Comparison of ENCODE assay signal across 21 cellular contexts in genomic region chr6:165877192-165877591, GRCh38.
DNase-seq lines count a peak whose midpoint lies in the region; ATAC-seq, FAIRE-seq and TF ChIP-seq lines count a peak whose summit lies in the region.
"Had no signal": no experiment of that assay in that cellular context is flagged by ENCODE, and none has a peak within 500 bp of the region (broad histone marks: within the 10 kb centered on the region; RNA-seq: fewer than 3 reads in every experiment).

No MANE protein-coding gene starts in this region.

- intact Hi-C loops in Right ventricle myocardium inferior (cut with DNase I) (loop anchor here (2.0 kb wide), 1 partner anchor 68 kb away; no protein-coding TSS in a partner anchor), cardiac septum (cut with DNase I) (no loop called here), left ventricle myocardium superior (cut with micrococcal nuclease) (no loop called here), transverse colon (cut with DNase I; ENCODE audit: low total_unique reads) (loop anchor here (2.0 kb wide), 1 partner anchor 130 kb away; no protein-coding TSS in a partner anchor)

- TF ChIP-seq CTCF in neural progenitor cell (IDR thresholded peaks at IDR 0.05) (no peak), transverse colon (IDR thresholded peaks at IDR 0.05) (no peak), MM.1S (IDR thresholded peaks at IDR 0.05; ENCODE audit: low read length) (no peak)

- H4K20me1 ChIP-seq in neural progenitor cell (ENCODE audit: low read depth) (no peaks in the 10 kb centered on the region), MM.1S (ENCODE audit: insufficient read depth, low read length) (no peaks in the 10 kb centered on the region)

- H3K4me3 Mint-ChIP-seq in neural progenitor cell, result no peak overlapping the region

- no peaks in the 10 kb centered on the region for H3K36me3 Mint-ChIP-seq in neural progenitor cell

- H3K4me3 ChIP-seq in neural progenitor cell, result no peak overlapping the region
- no peak overlapping the region for H3K4me3 ChIP-seq in transverse colon
- no peak overlapping the region for H3K4me3 ChIP-seq in MM.1S (ENCODE audit: low read length)
- H3K4me3 ChIP-seq: GM23248, HAP-1, K562, SJCRH30 had no signal

- H3K4me1 Mint-ChIP-seq in neural progenitor cell, result peaks cover 6% of the 10 kb centered on the region

- no peak for TF ChIP-seq POLR2A in transverse colon (IDR thresholded peaks at IDR 0.05)

- no peaks in the 10 kb centered on the region for H3K9me2 ChIP-seq in MM.1S (replicated peaks; ENCODE audit: insufficient read depth, low read length)

- no peak overlapping the region for H3K27ac ChIP-seq in neural progenitor cell
- peak overlapping the region; percentile 58 to 84 (median 80) for H3K27ac ChIP-seq in transverse colon
- H3K27ac ChIP-seq in MM.1S (ENCODE audit: low read length), result no peak overlapping the region
- H3K27ac ChIP-seq: 22Rv1, C4-2B, GM23248, SJCRH30 had no signal

- ATAC-seq in Right ventricle myocardium inferior, result peak; percentile 34
- peak; percentile 49 for ATAC-seq in left ventricle myocardium superior
- no peak for ATAC-seq in HG03196 (IDR thresholded peaks at IDR 0.05; ENCODE audit: unreplicated experiment)
- ATAC-seq: K562 had no signal

- H3K27me3 ChIP-seq in neural progenitor cell, result no peaks in the 10 kb centered on the region
- no peaks in the 10 kb centered on the region for H3K27me3 ChIP-seq in transverse colon
- H3K27me3 ChIP-seq in MM.1S (replicated peaks; ENCODE audit: insufficient read depth, low read length), result no peaks in the 10 kb centered on the region

- H3K9me3 Mint-ChIP-seq in neural progenitor cell, result peaks cover 2% of the 10 kb centered on the region

- DNase-seq in Right ventricle myocardium inferior (ENCODE audit: missing footprints) (no peak), cardiac septum (ENCODE audit: low spot score) (no peak), left ventricle myocardium superior (no peak), neural progenitor cell (ENCODE audit: low spot score) (no peak), transverse colon (no peak), frontal cortex (ENCODE audit: low spot score in 2 of 2) (no peak), MM.1S (no peak)
- DNase-seq: AML-193, DND-41, NCI-H1694 treated with DMSO at 0.1 percent for 48 hours, NCI-H510A treated with DMSO at 0.1 percent for 48 hours, NCI-H82, RPMI8226, SJCRH30 had no signal

- H3K4me1 ChIP-seq in neural progenitor cell (peaks cover 4% of the 10 kb centered on the region), transverse colon (peaks cover 0 to 21% (median 3%) of the 10 kb centered on the region in 4 donors), MM.1S (ENCODE audit: low read length) (no peaks in the 10 kb centered on the region)
- H3K4me1 ChIP-seq: HAP-1, SJCRH30 had no signal

- WGBS in transverse colon (ENCODE audit: low coverage in 1 of 2), 2 donors, result 56% methylated on average over 5 of the region's 5 CpGs

- no peak overlapping the region for H3K27ac Mint-ChIP-seq in neural progenitor cell

- H2AFZ ChIP-seq in neural progenitor cell (replicated peaks), result peak overlapping the region; percentile 9
- no peak overlapping the region for H2AFZ ChIP-seq in MM.1S (ENCODE audit: low read length)
- H2AFZ ChIP-seq: GM23248 had no signal

- H3F3A ChIP-seq in neural progenitor cell (ENCODE audit: low read depth), result no peaks in the 10 kb centered on the region
- H3F3A ChIP-seq in MM.1S (ENCODE audit: insufficient read depth, low read length), result no peaks in the 10 kb centered on the region

- H3K9me3 ChIP-seq in neural progenitor cell (ENCODE audit: low read depth), result no peaks in the 10 kb centered on the region
- no peaks in the 10 kb centered on the region for H3K9me3 ChIP-seq in transverse colon
- no peaks in the 10 kb centered on the region for H3K9me3 ChIP-seq in MM.1S (replicated peaks; ENCODE audit: insufficient read depth, low read length)
- H3K9me3 ChIP-seq: HAP-1, SJCRH30 had no signal

- no peak for FAIRE-seq in frontal cortex (lab: Jason Lieb, UNC)
- FAIRE-seq: GM19239, K562 had no signal

- no peaks in the 10 kb centered on the region for H3K27me3 Mint-ChIP-seq in neural progenitor cell (ENCODE audit: insufficient read depth, low read depth)

- H3K36me3 ChIP-seq in neural progenitor cell, result no peaks in the 10 kb centered on the region
- H3K36me3 ChIP-seq in transverse colon, result no peaks in the 10 kb centered on the region
- no peaks in the 10 kb centered on the region for H3K36me3 ChIP-seq in MM.1S (replicated peaks; ENCODE audit: insufficient read depth, low read length)
- H3K36me3 ChIP-seq: HAP-1, SJCRH30 had no signal

- H3K4me2 ChIP-seq in neural progenitor cell, result no peak overlapping the region
- H3K4me2 ChIP-seq in MM.1S (ENCODE audit: low read depth, low read length), result no peak overlapping the region

- TF ChIP-seq EP300 in transverse colon (IDR thresholded peaks at IDR 0.05; ENCODE audit: low read depth), result no peak

- no peaks in the 10 kb centered on the region for H3K79me2 ChIP-seq in neural progenitor cell (ENCODE audit: low read depth)
- H3K79me2 ChIP-seq in MM.1S (ENCODE audit: low read length), result no peaks in the 10 kb centered on the region

- in situ Hi-C loops in transverse colon (cut with MboI; ENCODE audit: low pct_ligation_motif_present in 1 of 4, low pct_unique_long_range_greater_than_20kb in 1 of 4, low sequenced_read_pairs in 3 of 4), result loop anchor here in 1 of 4 donors (25.0 kb wide), 1 partner anchor 510 kb away; the partner anchor contains the start of gene MPC1

- H3K9ac ChIP-seq in neural progenitor cell (no peak overlapping the region), MM.1S (ENCODE audit: low read length) (no peak overlapping the region)
- H3K9ac ChIP-seq: GM23248 had no signal

Comparison
In these comparisons a context has a peak if more than half of its experiments do, and no peak if none do; other contexts are left out.
1. intact Hi-C loops: an anchor here in Right ventricle myocardium inferior (2.0 kb wide) and transverse colon (2.0 kb wide); none called in cardiac septum and left ventricle myocardium superior.
2. H3K27ac ChIP-seq: peak in transverse colon (4 of 4); none in neural progenitor cell (single experiment) and MM.1S (single experiment).